ENCODE assay signal across 13 cellular contexts in genomic region chr1:1450616-1451015, GRCh38. TPM values are rescaled to one million over a fixed set of nuclear protein-coding genes. Genes with fewer than 3 reads are reported as not detected.
"Had no signal": no experiment of that assay in that cellular context is flagged by ENCODE, and none has a peak within 500 bp of the region (broad histone marks: within the 10 kb centered on the region; RNA-seq: fewer than 3 reads in every experiment).

No MANE protein-coding gene starts in this region.

RNA-seq across cellular contexts. Expression of gene VWA1, which starts 15.1 kb away (rescaled TPM):
- total RNA-seq: activated B cell treated with CpG ODN at 0.5 μM for 24 hours, T-helper 17 cell had no signal

RNA-seq across cellular contexts. Expression of gene ANKRD65, which starts 29.5 kb away (rescaled TPM):
- total RNA-seq: activated CD4-positive, alpha-beta memory T cell treated with anti-CD3 and anti-CD28 coated beads for 36 hours; activated CD4-positive, alpha-beta memory T cell treated with anti-CD3 and anti-CD28 coated beads, Interleukin-2, amount 10 ng/mL, durations not matched to agents 7 days and 5 days; activated CD4-positive, alpha-beta T cell treated with anti-CD3 and anti-CD28 coated beads for 36 hours; activated CD4-positive, alpha-beta T cell treated with anti-CD3 and anti-CD28 coated beads, Interleukin-2, amount 10 ng/mL, durations not matched to agents 24 days and 14 days; activated CD4-positive, alpha-beta T cell treated with anti-CD3 and anti-CD28 coated beads, Interleukin-2, amount 10 ng/mL, durations not matched to agents 7 days and 5 days; activated CD8-positive, alpha-beta memory T cell treated with anti-CD3 and anti-CD28 coated beads for 36 hours; activated CD8-positive, alpha-beta memory T cell treated with anti-CD3 and anti-CD28 coated beads, Interleukin-2, amount 10 ng/mL, durations not matched to agents 7 days and 5 days; activated CD8-positive, alpha-beta T cell treated with anti-CD3 and anti-CD28 coated beads for 36 hours; activated CD8-positive, alpha-beta T cell treated with anti-CD3 and anti-CD28 coated beads, Interleukin-2, amount 10 ng/mL, durations not matched to agents 7 days and 5 days; T-helper 1 cell treated with Interleukin-12 subunit alpha and Interleukin-12 subunit beta and Interleukin-4 antibody, amounts not matched to agents 30 ng/mL and 1 ng/mL, for 36 hours; T-helper 17 cell; T-helper 2 cell treated with Interferon-gamma antibody and Interleukin-4, amounts not matched to agents 100 ng/mL and 5 ng/mL, for 36 hours had no signal
